In the genomic region with DNA sequence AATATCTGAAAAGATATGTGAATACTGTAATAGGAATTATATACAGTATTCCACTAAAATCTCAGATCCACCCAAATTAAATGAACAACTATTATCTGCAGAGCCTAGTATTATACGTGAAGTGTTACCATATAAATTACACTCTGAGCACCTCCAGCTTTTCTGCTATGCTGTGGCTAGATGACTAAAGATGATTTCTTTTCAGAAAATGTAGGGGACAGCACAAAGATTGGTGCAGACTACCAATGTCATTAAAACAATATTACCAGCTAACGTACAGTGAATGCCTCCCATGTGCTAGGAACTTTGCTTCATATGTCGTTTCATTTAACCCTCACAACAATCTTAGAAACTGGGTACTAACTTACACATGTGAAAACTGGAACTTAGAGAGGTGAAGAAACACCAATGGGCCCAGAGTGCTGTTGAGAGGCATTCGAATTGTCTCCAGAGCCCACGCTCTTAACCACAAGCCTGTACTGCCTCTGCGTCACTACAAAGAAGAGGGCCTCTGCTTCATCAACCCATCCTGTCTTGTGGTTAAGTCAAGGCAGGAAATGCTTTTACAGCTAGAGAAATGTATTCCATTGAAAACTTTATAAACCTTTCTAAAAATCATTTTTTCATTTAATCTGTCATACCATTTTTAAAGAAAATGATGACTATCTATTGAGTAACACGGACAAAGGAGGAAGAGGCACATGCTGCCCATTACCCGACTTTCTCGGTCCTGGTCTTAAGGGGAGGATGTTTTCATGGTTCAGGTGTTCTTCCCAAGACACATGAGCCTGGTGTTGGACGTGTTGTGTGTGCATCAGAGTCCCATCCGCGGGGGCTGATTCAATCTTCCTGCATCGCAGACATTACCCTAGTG, we compare ENCODE assay signal across 8 cellular contexts. TPM values are rescaled to one million over a fixed set of nuclear protein-coding genes. Genes with fewer than 3 reads are reported as not detected.
DNase-seq lines count a peak whose midpoint lies in the region; ATAC-seq and TF ChIP-seq lines count a peak whose summit lies in the region.

No MANE protein-coding gene starts in this region.

- peaks cover 13% of the 10 kb centered on the region for H3K36me3 ChIP-seq in neutrophil
- H3K36me3 ChIP-seq in thyroid gland = no peaks in the 10 kb centered on the region

- 83 to 86% methylated on average over 13 of the region's 13 CpGs for WGBS in thyroid gland, 2 donors

- TF ChIP-seq CTCF in GM10248 (IDR thresholded peaks at IDR 0.05; ENCODE audit: control extremely low read depth, extremely low read depth, low read depth, missing control alignments) = no peak
- TF ChIP-seq CTCF in neutrophil (IDR thresholded peaks at IDR 0.05) = no peak
- no peak for TF ChIP-seq CTCF in thyroid gland (IDR thresholded peaks at IDR 0.05)

- H3K9me3 ChIP-seq in neutrophil = no peaks in the 10 kb centered on the region
- no peaks in the 10 kb centered on the region for H3K9me3 ChIP-seq in thyroid gland

- ATAC-seq in GM21825 (IDR thresholded peaks at IDR 0.05; ENCODE audit: unreplicated experiment) = peak; percentile 88

- POLR2A ChIA-PET in GM10248 (lab: Yijun Ruan, JAX) = no interaction called here

- DNase-seq in GM10248 (ENCODE audit: extremely low spot score) (peak; percentile 37), NK-92 (lab: John Stamatoyannopoulos, UW; ENCODE audit: unreplicated experiment) (peak; percentile 7), activated T-helper 1 cell treated with Interleukin-2 at 50 U/mL for 16 hours (ENCODE audit: low read depth) (peak; percentile 41), thyroid gland (no peak), dermis blood vessel endothelial cell (no peak), DMS153 treated with DMSO at 0.1 percent for 48 hours (lab: John Stamatoyannopoulos, UW; ENCODE audit: unreplicated experiment) (no peak)

- CTCF ChIA-PET in GM10248 (lab: Yijun Ruan, JAX) = interaction anchor here (1.0 to 2.0 kb wide), 6 partner anchors 9 to 184 kb away, joined by 3 to 10 read pairs (median 5); a partner anchor contains a TSS

- H3K27me3 ChIP-seq in neutrophil = no peaks in the 10 kb centered on the region
- H3K27me3 ChIP-seq in thyroid gland = no peaks in the 10 kb centered on the region

- intact Hi-C loops in thyroid gland (cut with DNase I) = no loop called here

- H3K4me3 ChIP-seq in neutrophil (ENCODE audit: low read depth in 1 of 2, low read length in 1 of 2) (peak overlapping the region; percentile 50 to 65), thyroid gland (replicated peaks in 1 of 3) (no peak overlapping the region)

- H3K27ac ChIP-seq in neutrophil (peak overlapping the region; percentile 96), thyroid gland (no peak overlapping the region)

- H3K4me1 ChIP-seq in neutrophil (ENCODE audit: control insufficient read depth in 1 of 2, insufficient read depth in 1 of 2, low read depth in 1 of 2, low read length in 1 of 2) = peaks cover 67 to 85% of the 10 kb centered on the region in 2 experiments
- H3K4me1 ChIP-seq in thyroid gland = no peaks in the 10 kb centered on the region

- TF ChIP-seq POLR2A in thyroid gland (IDR thresholded peaks at IDR 0.05) = no peak

RNA-seq across cellular contexts. Expression of a gene that starts 1.3 kb away (rescaled TPM):
- total RNA-seq in thyroid gland (1 to 10 TPM in 1 of 4 donors, under 1 TPM in 3; 0.44 to 1.3 (median 0.70) TPM), dermis blood vessel endothelial cell (0.05 TPM in 1 of 2 replicates, not detected in the other)

RNA-seq across cellular contexts. Expression of a gene that starts 13.2 kb away (rescaled TPM):
- total RNA-seq in thyroid gland = 10 to 100 TPM; 30.9 to 68.5 (median 43.3) TPM
- 12.7 and 16.8 TPM in 2 replicates for total RNA-seq in dermis blood vessel endothelial cell

Comparison
In these comparisons a context has a peak if more than half of its experiments do, and no peak if none do; other contexts are left out.
1. DNase-seq: peak in GM10248 (single experiment), NK-92 (single experiment) and activated T-helper 1 cell treated with Interleukin-2 at 50 U/mL for 16 hours (single experiment); none in thyroid gland (0 of 2), dermis blood vessel endothelial cell (single experiment) and DMS153 treated with DMSO at 0.1 percent for 48 hours (single experiment).
2. H3K4me3 ChIP-seq: peak in neutrophil (2 of 2); none in thyroid gland (0 of 3).